Comparison of ENCODE assay signal across 19 cellular contexts in the genomic region with DNA sequence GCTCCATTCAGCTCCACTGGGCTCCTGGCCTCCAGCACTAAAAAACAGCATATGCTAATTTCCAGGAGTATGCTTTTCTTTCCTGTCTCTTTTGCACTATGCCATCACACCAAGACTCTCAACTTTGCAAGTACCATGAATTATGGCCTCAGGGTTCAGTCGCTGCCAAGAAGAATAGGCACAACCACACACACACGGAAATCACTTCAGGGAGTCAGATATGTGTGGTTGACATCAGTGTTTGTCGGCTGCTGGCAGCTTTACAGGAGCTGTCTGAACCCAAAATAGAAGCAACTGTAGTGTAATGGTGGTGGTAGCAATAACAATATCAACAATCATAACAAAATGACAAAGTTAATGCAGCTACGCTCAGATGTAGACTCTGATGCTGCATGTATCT.
DNase-seq lines count a peak whose midpoint lies in the region; ATAC-seq and TF ChIP-seq lines count a peak whose summit lies in the region.
"Had no signal": no experiment of that assay in that cellular context is flagged by ENCODE, and none has a peak within 500 bp of the region (broad histone marks: within the 10 kb centered on the region; RNA-seq: fewer than 3 reads in every experiment).

No MANE protein-coding gene starts in this region.

- H3K27me3 Mint-ChIP-seq in brain: peaks cover 3% of the 10 kb centered on the region

- TF ChIP-seq CTCF in brain (conservative IDR thresholded peaks at IDR 0.05): no peak

- intact Hi-C loops in right cardiac atrium (cut with DNase I): no loop called here

- no peak overlapping the region for H3K27ac ChIP-seq in right cardiac atrium (ENCODE audit: low read length)
- H3K27ac ChIP-seq: epithelial cell of prostate, KMS-11, WERI-Rb-1 had no signal

- peaks cover 0 to 3% (median 0%) of the 10 kb centered on the region in 5 experiments for H3K9me3 Mint-ChIP-seq in brain
- H3K9me3 Mint-ChIP-seq: activated CD4-positive, alpha-beta memory T cell treated with anti-CD3 and anti-CD28 coated beads for 36 hours had no signal

- H3K4me3 ChIP-seq in right cardiac atrium (ENCODE audit: low read length): no peak overlapping the region
- H3K4me3 ChIP-seq: dorsolateral prefrontal cortex, lung had no signal

- peak overlapping the region in 3 of 5 experiments; percentile 1 to 86 (median 13) for H3K27ac Mint-ChIP-seq in brain
- H3K27ac Mint-ChIP-seq: activated CD4-positive, alpha-beta memory T cell treated with anti-CD3 and anti-CD28 coated beads for 36 hours; progenitor cell of endocrine pancreas had no signal

- WGBS in right cardiac atrium: 42% methylated on average over 4 of the region's 4 CpGs

- no peaks in the 10 kb centered on the region for H3K9me3 ChIP-seq in right cardiac atrium (ENCODE audit: control insufficient read depth, low read length)

- no peaks in the 10 kb centered on the region for H3K27me3 ChIP-seq in right cardiac atrium (ENCODE audit: control insufficient read depth, insufficient read depth)
- H3K27me3 ChIP-seq: dorsolateral prefrontal cortex had no signal

- H3K4me1 ChIP-seq in right cardiac atrium (ENCODE audit: control insufficient read depth, insufficient read depth, low read length): no peaks in the 10 kb centered on the region

- peaks cover 26% of the 10 kb centered on the region for H3K4me1 Mint-ChIP-seq in brain

- ATAC-seq in right cardiac atrium (peak; percentile 61 to 70), HG03457 (IDR thresholded peaks at IDR 0.05; ENCODE audit: unreplicated experiment) (no peak), HG02981 (IDR thresholded peaks at IDR 0.05; ENCODE audit: unreplicated experiment) (no peak)

- H3K36me3 Mint-ChIP-seq in brain: no peaks in the 10 kb centered on the region
- H3K36me3 Mint-ChIP-seq: activated CD4-positive, alpha-beta memory T cell treated with anti-CD3 and anti-CD28 coated beads for 36 hours had no signal

- DNase-seq in Daoy (ENCODE audit: low read depth): peak; percentile 40
- DNase-seq in NCI-H1694 treated with DMSO at 0.1 percent for 48 hours (lab: John Stamatoyannopoulos, UW): peak; percentile 56
- peak; percentile 35 to 67 (median 57) for DNase-seq in right cardiac atrium
- no peak for DNase-seq in hippocampal formation (lab: John Stamatoyannopoulos, UW)
- DNase-seq: activated CD4-positive, alpha-beta memory T cell treated with anti-CD3 and anti-CD28 coated beads for 36 hours; activated T-cell treated with anti-CD3 and anti-CD28 coated beads for 4 hours; dorsolateral prefrontal cortex; GDM1; HCEC 1CT; NCI-H146; NCI-H226; WERI-Rb-1 had no signal

- peak overlapping the region in 1 of 5 experiments; percentile 4 for H3K4me3 Mint-ChIP-seq in brain
- H3K4me3 Mint-ChIP-seq: activated CD4-positive, alpha-beta memory T cell treated with anti-CD3 and anti-CD28 coated beads for 36 hours had no signal

Comparison
In these comparisons a context has a peak if more than half of its experiments do, and no peak if none do; other contexts are left out.
1. DNase-seq: peak in Daoy (single experiment), NCI-H1694 treated with DMSO at 0.1 percent for 48 hours (single experiment) and right cardiac atrium (3 of 3); none in hippocampal formation (0 of 2).
2. ATAC-seq: peak in right cardiac atrium (2 of 2); none in HG03457 (single experiment) and HG02981 (single experiment).